16 cellular contexts compared by ENCODE assay signal in the genomic region with DNA sequence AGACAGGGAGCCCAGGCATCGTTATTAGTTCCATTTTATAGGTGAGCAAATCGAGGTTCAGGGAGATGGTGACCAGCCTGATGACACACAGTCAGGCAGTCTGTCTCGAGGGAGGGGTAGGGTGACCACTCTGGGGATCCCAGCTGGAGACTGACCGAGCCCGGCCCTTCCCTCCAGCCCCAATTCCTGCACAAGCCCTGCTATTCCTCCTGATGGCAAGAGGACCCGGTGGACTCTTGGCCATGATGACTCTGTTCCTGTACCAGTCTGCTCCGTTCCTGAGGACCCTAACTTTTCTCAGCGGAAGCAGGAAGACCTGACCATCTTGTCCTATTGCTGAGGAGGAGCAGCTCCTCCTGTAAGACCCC. TPM values are rescaled to one million over a fixed set of nuclear protein-coding genes. Genes with fewer than 3 reads are reported as not detected.
DNase-seq lines count a peak whose midpoint lies in the region; ATAC-seq and TF ChIP-seq lines count a peak whose summit lies in the region.
"Had no signal": no experiment of that assay in that cellular context is flagged by ENCODE, and none has a peak within 500 bp of the region (broad histone marks: within the 10 kb centered on the region; RNA-seq: fewer than 3 reads in every experiment).

No MANE protein-coding gene starts in this region.

- no peak for TF ChIP-seq RAD21 in liver (IDR thresholded peaks at IDR 0.05)

- H3K9me2 ChIP-seq in GM23248 (ENCODE audit: insufficient read depth): no peaks in the 10 kb centered on the region

- no peak for DNase-seq in GM23248
- DNase-seq in chondrocyte (ENCODE audit: low spot score): no peak
- DNase-seq in smooth muscle cell (lab: John Stamatoyannopoulos, UW; ENCODE audit: unreplicated experiment): no peak
- no peak for DNase-seq in WERI-Rb-1
- DNase-seq in prostate gland (ENCODE audit: low spot score): no peak
- DNase-seq in AG20443 (ENCODE audit: low spot score): no peak
- DNase-seq: activated CD4-positive, alpha-beta T cell treated with anti-CD3 and anti-CD28 coated beads, Interleukin-2, amount 10 ng/mL, durations not matched to agents 7 days and 5 days; activated naive CD8-positive, alpha-beta T cell treated with anti-CD3 and anti-CD28 coated beads, Interleukin-2, amount 10 ng/mL, durations not matched to agents 7 days and 5 days; activated T-cell treated with anti-CD3 and anti-CD28 coated beads, Interleukin-2, amount 50 U/mL, for 24 hours; dermis blood vessel endothelial cell; NCI-H2171 had no signal

- peaks cover 6% of the 10 kb centered on the region for H3K4me1 ChIP-seq in GM23248 (ENCODE audit: insufficient read depth)
- H3K4me1 ChIP-seq in liver (ENCODE audit: control insufficient read depth in 4 of 4, insufficient read depth in 4 of 4, low read length in 3 of 4): peaks cover 3 to 67% (median 48%) of the 10 kb centered on the region in 4 donors
- no peaks in the 10 kb centered on the region for H3K4me1 ChIP-seq in smooth muscle cell (ENCODE audit: low read depth)
- H3K4me1 ChIP-seq in prostate gland (replicated peaks): no peaks in the 10 kb centered on the region

- TF ChIP-seq CTCF in chondrocyte (IDR thresholded peaks at IDR 0.05): no peak
- TF ChIP-seq CTCF in liver (IDR thresholded peaks at IDR 0.05; ENCODE audit: low read depth, low read length, missing input control): no peak
- no peak for TF ChIP-seq CTCF in smooth muscle cell (IDR thresholded peaks at IDR 0.05; ENCODE audit: borderline replicate concordance, insufficient read depth, poor library complexity, severe bottlenecking)
- no peak for TF ChIP-seq CTCF in WERI-Rb-1 (IDR thresholded peaks at IDR 0.05; ENCODE audit: low read depth, low read length)
- no peak for TF ChIP-seq CTCF in prostate gland (IDR thresholded peaks at IDR 0.05)

- peaks cover 55% of the 10 kb centered on the region for H3K4me1 Mint-ChIP-seq in chondrocyte (ENCODE audit: low read depth)

- H3K27me3 Mint-ChIP-seq in chondrocyte (ENCODE audit: low read depth): peaks cover 4% of the 10 kb centered on the region

- H3F3A ChIP-seq in GM23248 (ENCODE audit: insufficient read depth): no peaks in the 10 kb centered on the region
- no peaks in the 10 kb centered on the region for H3F3A ChIP-seq in smooth muscle cell (ENCODE audit: low read depth)

- peak overlapping the region; percentile 68 for H3K4me2 ChIP-seq in GM23248 (ENCODE audit: unreplicated experiment)
- peak overlapping the region; percentile 25 for H3K4me2 ChIP-seq in smooth muscle cell
- H3K4me2 ChIP-seq: KMS-11 had no signal

- H3K79me2 ChIP-seq in GM23248 (ENCODE audit: insufficient read depth) (no peaks in the 10 kb centered on the region), smooth muscle cell (ENCODE audit: low read depth) (no peaks in the 10 kb centered on the region)

- no peaks in the 10 kb centered on the region for H3K36me3 ChIP-seq in GM23248 (ENCODE audit: low read depth)
- peaks cover 0 to 7% (median 6%) of the 10 kb centered on the region in 4 donors for H3K36me3 ChIP-seq in liver (ENCODE audit: control insufficient read depth in 4 of 4, insufficient read depth in 3 of 4, low read depth in 1 of 4, low read length in 3 of 4)
- no peaks in the 10 kb centered on the region for H3K36me3 ChIP-seq in smooth muscle cell (ENCODE audit: low read depth)
- no peaks in the 10 kb centered on the region for H3K36me3 ChIP-seq in WERI-Rb-1
- H3K36me3 ChIP-seq in prostate gland: no peaks in the 10 kb centered on the region

- peaks cover 4% of the 10 kb centered on the region for H3K9me3 Mint-ChIP-seq in chondrocyte (ENCODE audit: low read depth)

- intact Hi-C loops in prostate gland (cut with DNase I): no loop called here

- H2AFZ ChIP-seq in GM23248 (no peak overlapping the region), smooth muscle cell (ENCODE audit: low read depth) (no peak overlapping the region)

- 68 to 75% methylated on average over 8 of the region's 8 CpGs for WGBS in GM23248 (ENCODE audit: low coverage in 1 of 2, low lambda C conversion rate in 2 of 2, missing lambda C conversion rate in 2 of 2), 2 experiments
- WGBS in liver: 31% methylated on average over 8 of the region's 8 CpGs
- 96% methylated on average over 8 of the region's 8 CpGs for WGBS in smooth muscle cell (ENCODE audit: low lambda C conversion rate)
- WGBS in prostate gland: 86% methylated on average over 8 of the region's 8 CpGs

- no peak for TF ChIP-seq POLR2A in prostate gland (IDR thresholded peaks at IDR 0.05)

- H3K9me3 ChIP-seq in GM23248 (ENCODE audit: low read depth) (no peaks in the 10 kb centered on the region), liver (ENCODE audit: control insufficient read depth in 4 of 4, low read length in 3 of 4) (no peaks in the 10 kb centered on the region), smooth muscle cell (replicated peaks; ENCODE audit: low read depth) (no peaks in the 10 kb centered on the region), WERI-Rb-1 (ENCODE audit: severe bottlenecking) (peaks cover 2% of the 10 kb centered on the region), prostate gland (no peaks in the 10 kb centered on the region)

- peak overlapping the region; percentile 68 for H3K4me3 Mint-ChIP-seq in chondrocyte (ENCODE audit: unreplicated experiment)
- H3K4me3 Mint-ChIP-seq: activated CD4-positive, alpha-beta T cell treated with anti-CD3 and anti-CD28 coated beads, Interleukin-2, amount 10 ng/mL, durations not matched to agents 7 days and 5 days; activated naive CD8-positive, alpha-beta T cell treated with anti-CD3 and anti-CD28 coated beads, Interleukin-2, amount 10 ng/mL, durations not matched to agents 7 days and 5 days; activated T-cell treated with anti-CD3 and anti-CD28 coated beads, Interleukin-2, amount 50 U/mL, for 24 hours; T-helper 2 cell treated with Interferon-gamma antibody and Interleukin-4, amounts not matched to agents 5 μg/mL and 100 μg/mL, for 36 hours had no signal

- H3K4me3 ChIP-seq in GM23248: peak overlapping the region; percentile 49
- H3K4me3 ChIP-seq in liver (ENCODE audit: low read depth in 1 of 3, low read length in 3 of 3): peak overlapping the region; percentile 55 to 87 (median 84)
- H3K4me3 ChIP-seq in smooth muscle cell: no peak overlapping the region
- H3K4me3 ChIP-seq in WERI-Rb-1 (ENCODE audit: low read depth, low read length): no peak overlapping the region
- H3K4me3 ChIP-seq in prostate gland: no peak overlapping the region

- in situ Hi-C loops in GM23248 (cut with MboI): no loop called here

- H3K27ac Mint-ChIP-seq in chondrocyte (ENCODE audit: unreplicated experiment): peak overlapping the region; percentile 88
- H3K27ac Mint-ChIP-seq: activated CD4-positive, alpha-beta T cell treated with anti-CD3 and anti-CD28 coated beads, Interleukin-2, amount 10 ng/mL, durations not matched to agents 7 days and 5 days; activated naive CD8-positive, alpha-beta T cell treated with anti-CD3 and anti-CD28 coated beads, Interleukin-2, amount 10 ng/mL, durations not matched to agents 7 days and 5 days; activated T-cell treated with anti-CD3 and anti-CD28 coated beads, Interleukin-2, amount 50 U/mL, for 24 hours; T-helper 2 cell treated with Interferon-gamma antibody and Interleukin-4, amounts not matched to agents 5 μg/mL and 100 μg/mL, for 36 hours had no signal

- no peak for ATAC-seq in GM19395 (IDR thresholded peaks at IDR 0.05; ENCODE audit: unreplicated experiment)

- H3K9ac ChIP-seq in GM23248 (no peak overlapping the region), liver (ENCODE audit: low read depth in 1 of 2, low read length in 2 of 2) (peak overlapping the region; percentile 76 to 90), smooth muscle cell (ENCODE audit: low read depth) (no peak overlapping the region)
- H3K9ac ChIP-seq: KMS-11 had no signal

- peaks cover 11% of the 10 kb centered on the region for H3K36me3 Mint-ChIP-seq in chondrocyte (ENCODE audit: low read depth)
- H3K36me3 Mint-ChIP-seq: activated naive CD8-positive, alpha-beta T cell treated with anti-CD3 and anti-CD28 coated beads, Interleukin-2, amount 10 ng/mL, durations not matched to agents 7 days and 5 days had no signal

- H3K27me3 ChIP-seq in GM23248 (replicated peaks; ENCODE audit: insufficient read depth) (peaks cover 3% of the 10 kb centered on the region; the same call in 1 of the 2 replicates), liver (ENCODE audit: control insufficient read depth in 4 of 4, insufficient read depth in 4 of 4, low read length in 3 of 4) (no peaks in the 10 kb centered on the region), smooth muscle cell (ENCODE audit: low read depth) (no peaks in the 10 kb centered on the region), WERI-Rb-1 (ENCODE audit: insufficient read depth, low read depth, severe bottlenecking) (no peaks in the 10 kb centered on the region), prostate gland (replicated peaks; ENCODE audit: insufficient read depth) (no peaks in the 10 kb centered on the region)

- no peak overlapping the region for H3K27ac ChIP-seq in GM23248
- peak overlapping the region; percentile 44 to 85 for H3K27ac ChIP-seq in liver (ENCODE audit: low read depth in 1 of 2, low read length in 2 of 2)
- H3K27ac ChIP-seq in smooth muscle cell (ENCODE audit: low read depth): no peak overlapping the region
- no peak overlapping the region for H3K27ac ChIP-seq in WERI-Rb-1
- peak overlapping the region in 1 of 2 donors; percentile 2 for H3K27ac ChIP-seq in prostate gland
- H3K27ac ChIP-seq: KMS-11 had no signal

- no peaks in the 10 kb centered on the region for H4K20me1 ChIP-seq in GM23248 (ENCODE audit: insufficient read depth)
- H4K20me1 ChIP-seq in smooth muscle cell (ENCODE audit: low read depth): no peaks in the 10 kb centered on the region

TF ChIP-seq in liver, 16 proteins besides CTCF, POLR2A, EP300 and RAD21:
- TF ChIP-seq YY1 (IDR thresholded peaks at IDR 0.05): no peak
- TF ChIP-seq, protein P1, sequence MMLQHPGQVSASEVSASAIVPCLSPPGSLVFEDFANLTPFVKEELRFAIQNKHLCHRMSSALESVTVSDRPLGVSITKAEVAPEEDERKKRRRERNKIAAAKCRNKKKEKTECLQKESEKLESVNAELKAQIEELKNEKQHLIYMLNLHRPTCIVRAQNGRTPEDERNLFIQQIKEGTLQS (IDR thresholded peaks at IDR 0.05): no peak
- no peak for TF ChIP-seq RXRA (IDR thresholded peaks at IDR 0.05)

RNA-seq across cellular contexts. Expression of a gene that starts 0.4 kb away (rescaled TPM):
- not detected in 2 replicates for total RNA-seq in GM23248 (2014; rRNA removed; shearing (Covaris generic))
- polyA plus RNA-seq in GM23248 (2016; fragmentation: Nextera tagmentation; extraction: Ambion mirVana) (0.16 TPM in 1 of 2 replicates, not detected in the other), liver (1,000 to 10,000 TPM; 2,582 to 5,119 TPM), smooth muscle cell (1.9 and 3.0 TPM in 2 replicates)
- total RNA-seq in chondrocyte (18.1 to 119 TPM (median 118 TPM) in 3 replicates), liver (1,000 to 10,000 TPM; 1,430 to 1,596 TPM), smooth muscle cell (0.09 and 0.31 TPM in 2 replicates), prostate gland (10 to 100 TPM in 1 of 2 donors, 1 to 10 TPM in 1; 4.7 to 12.0 TPM)
- total RNA-seq: activated CD4-positive, alpha-beta T cell treated with anti-CD3 and anti-CD28 coated beads, Interleukin-2, amount 10 ng/mL, durations not matched to agents 7 days and 5 days; activated naive CD8-positive, alpha-beta T cell treated with anti-CD3 and anti-CD28 coated beads, Interleukin-2, amount 10 ng/mL, durations not matched to agents 7 days and 5 days; lung microvascular endothelial cell had no signal

RNA-seq across cellular contexts. Expression of a gene that starts 33.7 kb away (rescaled TPM):
- not detected in 2 replicates for total RNA-seq in GM23248 (2014; rRNA removed; shearing (Covaris generic))
- polyA plus RNA-seq in GM23248 (2016; fragmentation: Nextera tagmentation; extraction: Ambion mirVana) (not detected in 2 replicates), liver (not detected), smooth muscle cell (not detected in 2 replicates)
- total RNA-seq in chondrocyte (not detected in 3 replicates), liver (not detected), smooth muscle cell (not detected in 2 replicates), prostate gland (under 1 TPM; 0.45 to 0.59 TPM)
- total RNA-seq: activated CD4-positive, alpha-beta T cell treated with anti-CD3 and anti-CD28 coated beads, Interleukin-2, amount 10 ng/mL, durations not matched to agents 7 days and 5 days; activated naive CD8-positive, alpha-beta T cell treated with anti-CD3 and anti-CD28 coated beads, Interleukin-2, amount 10 ng/mL, durations not matched to agents 7 days and 5 days; dermis blood vessel endothelial cell; lung microvascular endothelial cell had no signal

Comparison
In these comparisons a context has a peak if more than half of its experiments do, and no peak if none do; other contexts are left out.
1. H3K27ac ChIP-seq: peak in liver (2 of 2); none in GM23248 (single experiment), smooth muscle cell (single experiment) and WERI-Rb-1 (single experiment).
2. H3K4me3 ChIP-seq: peak in GM23248 (single experiment) and liver (3 of 3); none in smooth muscle cell (single experiment), WERI-Rb-1 (single experiment) and prostate gland (0 of 2).
3. H3K9ac ChIP-seq: peak in liver (2 of 2); none in GM23248 (single experiment) and smooth muscle cell (single experiment).
4. RNA of a gene that starts 0.4 kb away (total RNA-seq): 1,430 to 1,596 TPM in liver; 18.1 to 119 TPM in chondrocyte, 4.7 to 12.0 TPM in prostate gland, 0.09 to 0.31 TPM in smooth muscle cell and not detected in GM23248; every median in the first group is over 10 times any median in the second.